Comparison of ENCODE assay signal across 1 cellular context in genomic region chr6:89324304-89324703, GRCh38.
TF ChIP-seq lines count a peak whose summit lies in the region.

No MANE protein-coding gene starts in this region.

TF ChIP-seq in K562, 482 proteins besides CTCF, POLR2A, EP300 and RAD21:
- TF ChIP-seq TEAD2 (tag; IDR thresholded peaks at IDR 0.05) (no peak), ZNF354B (CRISPR knock-in tag; IDR thresholded peaks at IDR 0.05) (peak; percentile 69), ZNF507 (tag; conservative IDR thresholded peaks at IDR 0.05) (peak; percentile 90)
